In the genomic region with DNA sequence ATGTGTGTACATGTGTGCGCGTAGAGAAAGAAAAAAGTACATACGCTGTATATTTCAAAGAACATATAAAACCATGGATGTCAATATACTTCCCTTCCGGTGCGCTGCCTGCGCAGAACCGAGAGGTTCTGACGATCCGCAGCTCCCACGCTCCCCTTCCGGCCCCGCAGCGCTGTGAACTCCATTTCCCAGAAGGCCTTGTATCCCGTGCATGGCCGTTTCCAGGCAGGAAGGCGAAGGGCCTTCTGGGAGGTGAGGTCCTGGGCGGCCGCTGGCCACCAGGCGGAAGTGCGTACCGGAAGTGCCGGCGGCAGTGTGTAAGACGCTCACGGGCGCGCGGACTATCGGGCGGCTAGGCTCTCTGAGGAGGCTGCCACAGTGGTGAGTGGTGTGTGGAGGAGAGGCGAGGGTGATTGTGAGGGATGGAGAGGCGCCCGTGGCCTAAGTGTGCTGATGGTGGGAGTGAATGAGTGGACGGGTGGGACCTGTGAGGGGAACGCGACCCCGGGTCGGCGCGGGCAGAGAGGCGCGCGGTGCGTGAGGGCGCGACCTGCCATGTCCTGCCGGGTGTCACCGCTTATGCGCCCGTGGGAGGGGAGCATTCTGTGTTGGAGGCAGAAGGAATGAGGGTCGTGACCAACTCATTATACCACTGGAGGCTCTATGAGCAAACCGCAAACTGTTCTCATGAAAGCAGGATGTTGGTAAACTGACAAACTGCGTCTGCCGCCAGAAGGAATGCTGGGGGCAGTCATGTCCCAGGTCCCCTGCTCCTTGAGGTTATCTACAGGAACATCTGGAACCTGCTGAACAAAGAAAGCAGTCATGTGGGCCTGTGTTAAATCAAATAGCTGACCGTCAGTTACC, we compare ENCODE assay signal across 1 cellular context.
TF ChIP-seq lines count a peak whose summit lies in the region.

A gene with protein sequence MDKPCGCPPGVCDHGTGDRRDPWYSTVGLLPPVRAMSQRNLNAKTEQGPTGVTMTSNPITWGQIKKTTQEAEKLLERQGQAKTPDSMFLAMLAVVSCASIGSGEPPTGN (plus strand): TSS at position 313 of the 867 bp plus-strand sequence. CDS start 6,792 bp downstream, outside the sequence.

TF ChIP-seq in K562, 482 proteins besides CTCF, POLR2A, EP300 and RAD21 (continued from another document and continues in another):
- TF ChIP-seq, protein P1, sequence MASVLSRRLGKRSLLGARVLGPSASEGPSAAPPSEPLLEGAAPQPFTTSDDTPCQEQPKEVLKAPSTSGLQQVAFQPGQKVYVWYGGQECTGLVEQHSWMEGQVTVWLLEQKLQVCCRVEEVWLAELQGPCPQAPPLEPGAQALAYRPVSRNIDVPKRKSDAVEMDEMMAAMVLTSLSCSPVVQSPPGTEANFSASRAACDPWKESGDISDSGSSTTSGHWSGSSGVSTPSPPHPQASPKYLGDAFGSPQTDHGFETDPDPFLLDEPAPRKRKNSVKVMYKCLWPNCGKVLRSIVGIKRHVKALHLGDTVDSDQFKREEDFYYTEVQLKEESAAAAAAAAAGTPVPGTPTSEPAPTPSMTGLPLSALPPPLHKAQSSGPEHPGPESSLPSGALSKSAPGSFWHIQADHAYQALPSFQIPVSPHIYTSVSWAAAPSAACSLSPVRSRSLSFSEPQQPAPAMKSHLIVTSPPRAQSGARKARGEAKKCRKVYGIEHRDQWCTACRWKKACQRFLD (CRISPR knock-in tag; IDR thresholded peaks at IDR 0.05): peak; percentile 96
- TF ChIP-seq SPI1 (IDR thresholded peaks at IDR 0.05; ENCODE audit: borderline replicate concordance, low read depth, low read length) (peak; percentile 87), MTA2 (IDR thresholded peaks at IDR 0.05; ENCODE audit: low read depth) (no peak), BRCA1 (IDR thresholded peaks at IDR 0.05) (no peak), BRCA1 (CRISPR knock-in tag; IDR thresholded peaks at IDR 0.05) (0 out of 2 replicates have a peak, but pooled peaks have one; percentile 37), DPF2 (IDR thresholded peaks at IDR 0.05) (peak; percentile 13; the same call in 1 of the 2 replicates), SMARCA4 (IDR thresholded peaks at IDR 0.05) (no peak), ETV6 (IDR thresholded peaks at IDR 0.05; ENCODE audit: borderline replicate concordance in 1 of 2, low read depth in 2 of 2, low read length in 1 of 2) (peak; percentile 79 to 83; a peak in 3 of 4 replicates), ETV6 (CRISPR knock-in tag; IDR thresholded peaks at IDR 0.05; ENCODE audit: borderline replicate concordance) (0 out of 2 replicates have a peak, but pooled peaks have one; percentile 9), MCM5 (IDR thresholded peaks at IDR 0.05; ENCODE audit: low read depth) (no peak), WHSC1 (IDR thresholded peaks at IDR 0.05; ENCODE audit: low read length) (no peak), DIDO1 (tag; IDR thresholded peaks at IDR 0.05; ENCODE audit: low read depth) (peak; percentile 53; the same call in 1 of the 2 replicates), TEAD4 (IDR thresholded peaks at IDR 0.05; ENCODE audit: low read length) (peak; percentile 42; the same call in 1 of the 2 replicates), TEAD4 (CRISPR knock-in tag; IDR thresholded peaks at IDR 0.05; ENCODE audit: borderline replicate concordance) (no peak), SAP30 (IDR thresholded peaks at IDR 0.05; ENCODE audit: borderline replicate concordance, insufficient read depth, low read depth, low read length, poor library complexity, severe bottlenecking) (peak; percentile 89), CSDE1 (IDR thresholded peaks at IDR 0.05) (no peak; a peak in 1 of 4 replicates), FOXM1 (IDR thresholded peaks at IDR 0.05; ENCODE audit: low read depth) (no peak), FOXM1 (CRISPR knock-in tag; IDR thresholded peaks at IDR 0.05; ENCODE audit: low read depth) (no peak; the same call in 1 of the 2 replicates), SNRNP70 (optimal IDR thresholded peaks at IDR 0.05; ENCODE audit: low read depth, low read length) (no peak), GATA2 (CRISPR knock-in tag; IDR thresholded peaks at IDR 0.05) (peak; percentile 47), ERF (CRISPR knock-in tag; IDR thresholded peaks at IDR 0.05) (no peak), RNF2 (IDR thresholded peaks at IDR 0.05) (peak; percentile 67), NFIC (IDR thresholded peaks at IDR 0.05) (peak; percentile 66), ZNF668 (CRISPR knock-in tag; IDR thresholded peaks at IDR 0.05) (no peak), ZKSCAN8 (CRISPR knock-in tag; IDR thresholded peaks at IDR 0.05) (no peak), CEBPG (CRISPR knock-in tag; IDR thresholded peaks at IDR 0.05) (no peak), CEBPG (tag; conservative IDR thresholded peaks at IDR 0.05 in 1 of 2, IDR thresholded peaks at IDR 0.05 in 1 of 2) (no peak), ZNF121 (CRISPR knock-in tag; conservative IDR thresholded peaks at IDR 0.05) (no peak), FOS (IDR thresholded peaks at IDR 0.05; ENCODE audit: extremely low read depth, insufficient read length) (no peak), SREBF2 (CRISPR knock-in tag; IDR thresholded peaks at IDR 0.05) (no peak), NR2C1 (IDR thresholded peaks at IDR 0.05) (peak; percentile 75), NR2C1 (tag; IDR thresholded peaks at IDR 0.05) (peak; percentile 70)
- TF ChIP-seq, protein P2, sequence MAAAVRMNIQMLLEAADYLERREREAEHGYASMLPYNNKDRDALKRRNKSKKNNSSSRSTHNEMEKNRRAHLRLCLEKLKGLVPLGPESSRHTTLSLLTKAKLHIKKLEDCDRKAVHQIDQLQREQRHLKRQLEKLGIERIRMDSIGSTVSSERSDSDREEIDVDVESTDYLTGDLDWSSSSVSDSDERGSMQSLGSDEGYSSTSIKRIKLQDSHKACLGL (CRISPR knock-in tag; IDR thresholded peaks at IDR 0.05; ENCODE audit: borderline replicate concordance, poor library complexity, severe bottlenecking): no peak
- TF ChIP-seq, protein P3, sequence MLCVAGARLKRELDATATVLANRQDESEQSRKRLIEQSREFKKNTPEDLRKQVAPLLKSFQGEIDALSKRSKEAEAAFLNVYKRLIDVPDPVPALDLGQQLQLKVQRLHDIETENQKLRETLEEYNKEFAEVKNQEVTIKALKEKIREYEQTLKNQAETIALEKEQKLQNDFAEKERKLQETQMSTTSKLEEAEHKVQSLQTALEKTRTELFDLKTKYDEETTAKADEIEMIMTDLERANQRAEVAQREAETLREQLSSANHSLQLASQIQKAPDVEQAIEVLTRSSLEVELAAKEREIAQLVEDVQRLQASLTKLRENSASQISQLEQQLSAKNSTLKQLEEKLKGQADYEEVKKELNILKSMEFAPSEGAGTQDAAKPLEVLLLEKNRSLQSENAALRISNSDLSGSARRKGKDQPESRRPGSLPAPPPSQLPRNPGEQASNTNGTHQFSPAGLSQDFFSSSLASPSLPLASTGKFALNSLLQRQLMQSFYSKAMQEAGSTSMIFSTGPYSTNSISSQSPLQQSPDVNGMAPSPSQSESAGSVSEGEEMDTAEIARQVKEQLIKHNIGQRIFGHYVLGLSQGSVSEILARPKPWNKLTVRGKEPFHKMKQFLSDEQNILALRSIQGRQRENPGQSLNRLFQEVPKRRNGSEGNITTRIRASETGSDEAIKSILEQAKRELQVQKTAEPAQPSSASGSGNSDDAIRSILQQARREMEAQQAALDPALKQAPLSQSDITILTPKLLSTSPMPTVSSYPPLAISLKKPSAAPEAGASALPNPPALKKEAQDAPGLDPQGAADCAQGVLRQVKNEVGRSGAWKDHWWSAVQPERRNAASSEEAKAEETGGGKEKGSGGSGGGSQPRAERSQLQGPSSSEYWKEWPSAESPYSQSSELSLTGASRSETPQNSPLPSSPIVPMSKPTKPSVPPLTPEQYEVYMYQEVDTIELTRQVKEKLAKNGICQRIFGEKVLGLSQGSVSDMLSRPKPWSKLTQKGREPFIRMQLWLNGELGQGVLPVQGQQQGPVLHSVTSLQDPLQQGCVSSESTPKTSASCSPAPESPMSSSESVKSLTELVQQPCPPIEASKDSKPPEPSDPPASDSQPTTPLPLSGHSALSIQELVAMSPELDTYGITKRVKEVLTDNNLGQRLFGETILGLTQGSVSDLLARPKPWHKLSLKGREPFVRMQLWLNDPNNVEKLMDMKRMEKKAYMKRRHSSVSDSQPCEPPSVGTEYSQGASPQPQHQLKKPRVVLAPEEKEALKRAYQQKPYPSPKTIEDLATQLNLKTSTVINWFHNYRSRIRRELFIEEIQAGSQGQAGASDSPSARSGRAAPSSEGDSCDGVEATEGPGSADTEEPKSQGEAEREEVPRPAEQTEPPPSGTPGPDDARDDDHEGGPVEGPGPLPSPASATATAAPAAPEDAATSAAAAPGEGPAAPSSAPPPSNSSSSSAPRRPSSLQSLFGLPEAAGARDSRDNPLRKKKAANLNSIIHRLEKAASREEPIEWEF (CRISPR knock-in tag; IDR thresholded peaks at IDR 0.05): no peak
- TF ChIP-seq, protein P4, sequence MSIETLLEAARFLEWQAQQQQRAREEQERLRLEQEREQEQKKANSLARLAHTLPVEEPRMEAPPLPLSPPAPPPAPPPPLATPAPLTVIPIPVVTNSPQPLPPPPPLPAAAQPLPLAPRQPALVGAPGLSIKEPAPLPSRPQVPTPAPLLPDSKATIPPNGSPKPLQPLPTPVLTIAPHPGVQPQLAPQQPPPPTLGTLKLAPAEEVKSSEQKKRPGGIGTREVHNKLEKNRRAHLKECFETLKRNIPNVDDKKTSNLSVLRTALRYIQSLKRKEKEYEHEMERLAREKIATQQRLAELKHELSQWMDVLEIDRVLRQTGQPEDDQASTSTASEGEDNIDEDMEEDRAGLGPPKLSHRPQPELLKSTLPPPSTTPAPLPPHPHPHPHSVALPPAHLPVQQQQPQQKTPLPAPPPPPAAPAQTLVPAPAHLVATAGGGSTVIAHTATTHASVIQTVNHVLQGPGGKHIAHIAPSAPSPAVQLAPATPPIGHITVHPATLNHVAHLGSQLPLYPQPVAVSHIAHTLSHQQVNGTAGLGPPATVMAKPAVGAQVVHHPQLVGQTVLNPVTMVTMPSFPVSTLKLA (conservative IDR thresholded peaks at IDR 0.05): peak; percentile 89 to 94
- TF ChIP-seq, protein P5, sequence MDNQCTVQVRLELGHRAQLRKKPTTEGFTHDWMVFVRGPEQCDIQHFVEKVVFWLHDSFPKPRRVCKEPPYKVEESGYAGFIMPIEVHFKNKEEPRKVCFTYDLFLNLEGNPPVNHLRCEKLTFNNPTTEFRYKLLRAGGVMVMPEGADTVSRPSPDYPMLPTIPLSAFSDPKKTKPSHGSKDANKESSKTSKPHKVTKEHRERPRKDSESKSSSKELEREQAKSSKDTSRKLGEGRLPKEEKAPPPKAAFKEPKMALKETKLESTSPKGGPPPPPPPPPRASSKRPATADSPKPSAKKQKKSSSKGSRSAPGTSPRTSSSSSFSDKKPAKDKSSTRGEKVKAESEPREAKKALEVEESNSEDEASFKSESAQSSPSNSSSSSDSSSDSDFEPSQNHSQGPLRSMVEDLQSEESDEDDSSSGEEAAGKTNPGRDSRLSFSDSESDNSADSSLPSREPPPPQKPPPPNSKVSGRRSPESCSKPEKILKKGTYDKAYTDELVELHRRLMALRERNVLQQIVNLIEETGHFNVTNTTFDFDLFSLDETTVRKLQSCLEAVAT (IDR thresholded peaks at IDR 0.05): peak; percentile 57 to 82; a peak in 3 of 4 replicates
- TF ChIP-seq, protein P6, sequence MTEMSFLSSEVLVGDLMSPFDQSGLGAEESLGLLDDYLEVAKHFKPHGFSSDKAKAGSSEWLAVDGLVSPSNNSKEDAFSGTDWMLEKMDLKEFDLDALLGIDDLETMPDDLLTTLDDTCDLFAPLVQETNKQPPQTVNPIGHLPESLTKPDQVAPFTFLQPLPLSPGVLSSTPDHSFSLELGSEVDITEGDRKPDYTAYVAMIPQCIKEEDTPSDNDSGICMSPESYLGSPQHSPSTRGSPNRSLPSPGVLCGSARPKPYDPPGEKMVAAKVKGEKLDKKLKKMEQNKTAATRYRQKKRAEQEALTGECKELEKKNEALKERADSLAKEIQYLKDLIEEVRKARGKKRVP (CRISPR knock-in tag; IDR thresholded peaks at IDR 0.05): no peak
- TF ChIP-seq, protein P7, sequence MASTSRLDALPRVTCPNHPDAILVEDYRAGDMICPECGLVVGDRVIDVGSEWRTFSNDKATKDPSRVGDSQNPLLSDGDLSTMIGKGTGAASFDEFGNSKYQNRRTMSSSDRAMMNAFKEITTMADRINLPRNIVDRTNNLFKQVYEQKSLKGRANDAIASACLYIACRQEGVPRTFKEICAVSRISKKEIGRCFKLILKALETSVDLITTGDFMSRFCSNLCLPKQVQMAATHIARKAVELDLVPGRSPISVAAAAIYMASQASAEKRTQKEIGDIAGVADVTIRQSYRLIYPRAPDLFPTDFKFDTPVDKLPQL (IDR thresholded peaks at IDR 0.05; ENCODE audit: extremely low read depth, insufficient read length): no peak
- TF ChIP-seq, protein P8, sequence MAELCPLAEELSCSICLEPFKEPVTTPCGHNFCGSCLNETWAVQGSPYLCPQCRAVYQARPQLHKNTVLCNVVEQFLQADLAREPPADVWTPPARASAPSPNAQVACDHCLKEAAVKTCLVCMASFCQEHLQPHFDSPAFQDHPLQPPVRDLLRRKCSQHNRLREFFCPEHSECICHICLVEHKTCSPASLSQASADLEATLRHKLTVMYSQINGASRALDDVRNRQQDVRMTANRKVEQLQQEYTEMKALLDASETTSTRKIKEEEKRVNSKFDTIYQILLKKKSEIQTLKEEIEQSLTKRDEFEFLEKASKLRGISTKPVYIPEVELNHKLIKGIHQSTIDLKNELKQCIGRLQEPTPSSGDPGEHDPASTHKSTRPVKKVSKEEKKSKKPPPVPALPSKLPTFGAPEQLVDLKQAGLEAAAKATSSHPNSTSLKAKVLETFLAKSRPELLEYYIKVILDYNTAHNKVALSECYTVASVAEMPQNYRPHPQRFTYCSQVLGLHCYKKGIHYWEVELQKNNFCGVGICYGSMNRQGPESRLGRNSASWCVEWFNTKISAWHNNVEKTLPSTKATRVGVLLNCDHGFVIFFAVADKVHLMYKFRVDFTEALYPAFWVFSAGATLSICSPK (IDR thresholded peaks at IDR 0.05; ENCODE audit: borderline replicate concordance): no peak
- TF ChIP-seq, protein P9, sequence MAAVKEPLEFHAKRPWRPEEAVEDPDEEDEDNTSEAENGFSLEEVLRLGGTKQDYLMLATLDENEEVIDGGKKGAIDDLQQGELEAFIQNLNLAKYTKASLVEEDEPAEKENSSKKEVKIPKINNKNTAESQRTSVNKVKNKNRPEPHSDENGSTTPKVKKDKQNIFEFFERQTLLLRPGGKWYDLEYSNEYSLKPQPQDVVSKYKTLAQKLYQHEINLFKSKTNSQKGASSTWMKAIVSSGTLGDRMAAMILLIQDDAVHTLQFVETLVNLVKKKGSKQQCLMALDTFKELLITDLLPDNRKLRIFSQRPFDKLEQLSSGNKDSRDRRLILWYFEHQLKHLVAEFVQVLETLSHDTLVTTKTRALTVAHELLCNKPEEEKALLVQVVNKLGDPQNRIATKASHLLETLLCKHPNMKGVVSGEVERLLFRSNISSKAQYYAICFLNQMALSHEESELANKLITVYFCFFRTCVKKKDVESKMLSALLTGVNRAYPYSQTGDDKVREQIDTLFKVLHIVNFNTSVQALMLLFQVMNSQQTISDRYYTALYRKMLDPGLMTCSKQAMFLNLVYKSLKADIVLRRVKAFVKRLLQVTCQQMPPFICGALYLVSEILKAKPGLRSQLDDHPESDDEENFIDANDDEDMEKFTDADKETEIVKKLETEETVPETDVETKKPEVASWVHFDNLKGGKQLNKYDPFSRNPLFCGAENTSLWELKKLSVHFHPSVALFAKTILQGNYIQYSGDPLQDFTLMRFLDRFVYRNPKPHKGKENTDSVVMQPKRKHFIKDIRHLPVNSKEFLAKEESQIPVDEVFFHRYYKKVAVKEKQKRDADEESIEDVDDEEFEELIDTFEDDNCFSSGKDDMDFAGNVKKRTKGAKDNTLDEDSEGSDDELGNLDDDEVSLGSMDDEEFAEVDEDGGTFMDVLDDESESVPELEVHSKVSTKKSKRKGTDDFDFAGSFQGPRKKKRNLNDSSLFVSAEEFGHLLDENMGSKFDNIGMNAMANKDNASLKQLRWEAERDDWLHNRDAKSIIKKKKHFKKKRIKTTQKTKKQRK (IDR thresholded peaks at IDR 0.05; ENCODE audit: borderline replicate concordance, low read depth, low read length): no peak
